21 cellular contexts compared by ENCODE assay signal in the genomic region with DNA sequence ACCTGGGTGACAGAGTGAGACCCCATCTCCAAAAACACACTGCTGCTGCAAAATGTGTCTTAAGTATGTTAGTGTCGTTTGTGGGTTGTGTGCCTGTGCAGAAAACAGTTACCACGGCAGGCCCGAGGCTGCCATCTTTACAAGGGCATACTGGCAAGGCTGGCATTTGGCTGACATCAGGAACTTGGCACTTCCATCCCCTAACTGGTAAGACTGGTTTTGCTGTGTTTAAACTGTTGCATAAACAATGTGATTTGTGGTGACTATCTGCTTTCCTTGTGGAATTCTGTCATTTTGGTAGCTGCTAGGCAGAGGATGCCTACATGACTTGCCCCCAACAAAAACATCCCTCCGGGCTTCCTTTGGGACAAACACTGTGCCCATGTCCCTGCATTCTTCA. TPM values are rescaled to one million over a fixed set of nuclear protein-coding genes. Genes with fewer than 3 reads are reported as not detected.
DNase-seq lines count a peak whose midpoint lies in the region; ATAC-seq and TF ChIP-seq lines count a peak whose summit lies in the region.
"Had no signal": no experiment of that assay in that cellular context is flagged by ENCODE, and none has a peak within 500 bp of the region (broad histone marks: within the 10 kb centered on the region; RNA-seq: fewer than 3 reads in every experiment).

No MANE protein-coding gene starts in this region.

- peak overlapping the region in 2 of 10 experiments; percentile 39 to 56; a peak in 1 of 20 replicates for H3K4me3 ChIP-seq in BLaER1 treated with 17β-estradiol and CSF1 and Interleukin-3, amounts not matched to agents 10 nM and 100 nM
- no peak overlapping the region for H3K4me3 ChIP-seq in HCT116 (replicated peaks in 1 of 2; ENCODE audit: low read depth in 1 of 2, low read length in 2 of 2)
- H3K4me3 ChIP-seq in body of pancreas, result no peak overlapping the region
- no peak overlapping the region for H3K4me3 ChIP-seq in lung
- H3K4me3 ChIP-seq: GM23338, right atrium auricular region, SJSA1 had no signal

- intact Hi-C loops in HCT116 (cut with micrococcal nuclease), result no loop called here
- intact Hi-C loops in body of pancreas (cut with DNase I), result no loop called here

- H3K27ac ChIP-seq in BLaER1 treated with 17β-estradiol and CSF1 and Interleukin-3, amounts not matched to agents 10 nM and 100 nM, result peak overlapping the region in 7 of 11 experiments; percentile 61 to 79 (median 74); a peak in 12 of 22 replicates
- no peak overlapping the region for H3K27ac ChIP-seq in HCT116 (ENCODE audit: low read depth, low read length)
- H3K27ac ChIP-seq in body of pancreas, result peak overlapping the region; percentile 48 to 80 (median 66)
- H3K27ac ChIP-seq in lung (ENCODE audit: low read depth in 1 of 2, low read length in 1 of 2), result peak overlapping the region in 1 of 2 donors; percentile 64
- H3K27ac ChIP-seq: right atrium auricular region, SJSA1 had no signal

- H3K9me3 ChIP-seq in BLaER1 treated with 17β-estradiol and CSF1 and Interleukin-3, amounts not matched to agents 10 nM and 100 nM (replicated peaks in 1 of 11), result peaks cover 21 to 42% (median 31%) of the 10 kb centered on the region in 11 experiments
- H3K9me3 ChIP-seq in HCT116 (ENCODE audit: control insufficient read depth in 1 of 2, insufficient read depth in 1 of 2, low read depth in 1 of 2, low read length in 2 of 2), result no peaks in the 10 kb centered on the region
- no peaks in the 10 kb centered on the region for H3K9me3 ChIP-seq in body of pancreas
- peaks cover 0 to 2% of the 10 kb centered on the region in 2 donors for H3K9me3 ChIP-seq in lung (ENCODE audit: control insufficient read depth in 2 of 2, insufficient read depth in 1 of 2, low read length in 1 of 2)
- H3K9me3 ChIP-seq: right atrium auricular region, SJSA1 had no signal

- H3K36me3 ChIP-seq in BLaER1 treated with 17β-estradiol and CSF1 and Interleukin-3, amounts not matched to agents 10 nM and 100 nM, result peaks cover 0 to 43% (median 23%) of the 10 kb centered on the region in 11 experiments; a peak in 17 of 22 replicates
- H3K36me3 ChIP-seq in HCT116 (ENCODE audit: control insufficient read depth in 1 of 2, insufficient read depth in 2 of 2, low read length in 2 of 2), result no peaks in the 10 kb centered on the region
- no peaks in the 10 kb centered on the region for H3K36me3 ChIP-seq in body of pancreas (replicated peaks in 1 of 2; ENCODE audit: insufficient read depth in 1 of 2, low read depth in 2 of 2)
- H3K36me3 ChIP-seq in lung (ENCODE audit: control insufficient read depth in 2 of 2, insufficient read depth in 2 of 2, low read length in 2 of 2), result no peaks in the 10 kb centered on the region
- H3K36me3 ChIP-seq: right atrium auricular region, SJSA1 had no signal

- H3K9ac ChIP-seq in BLaER1 treated with 17β-estradiol and CSF1 and Interleukin-3, amounts not matched to agents 10 nM and 100 nM, result peak overlapping the region in 1 of 11 experiments; percentile 56; a peak in 2 of 22 replicates
- no peak overlapping the region for H3K9ac ChIP-seq in HCT116 (ENCODE audit: low read length)

- no peak for TF ChIP-seq POLR2A in HCT116 (IDR thresholded peaks at IDR 0.05; ENCODE audit: borderline replicate concordance, extremely low read depth, insufficient read depth, insufficient read length)
- peak in 1 of 3 donors; percentile 41 for TF ChIP-seq POLR2A in body of pancreas (IDR thresholded peaks at IDR 0.05)

- 15 to 27% methylated on average over 4 of the region's 4 CpGs for WGBS in body of pancreas, 2 donors
- WGBS in lung, 2 donors, result 80 to 82% methylated on average over 4 of the region's 4 CpGs

- peaks cover 21 to 36% (median 30%) of the 10 kb centered on the region in 10 experiments for H3K4me1 ChIP-seq in BLaER1 treated with 17β-estradiol and CSF1 and Interleukin-3, amounts not matched to agents 10 nM and 100 nM
- H3K4me1 ChIP-seq in HCT116 (ENCODE audit: control insufficient read depth in 1 of 2, insufficient read depth in 2 of 2, low read length in 2 of 2) (peaks cover 5 to 7% of the 10 kb centered on the region in 2 experiments; a peak in 2 of 4 replicates), body of pancreas (peaks cover 55% of the 10 kb centered on the region), lung (ENCODE audit: control insufficient read depth in 2 of 2, insufficient read depth in 2 of 2, low read length in 2 of 2) (peaks cover 0 to 7% of the 10 kb centered on the region in 2 donors)
- H3K4me1 ChIP-seq: right atrium auricular region had no signal

- H4K20me1 ChIP-seq in BLaER1 treated with 17β-estradiol and CSF1 and Interleukin-3, amounts not matched to agents 10 nM and 100 nM, result no peaks in the 10 kb centered on the region
- no peaks in the 10 kb centered on the region for H4K20me1 ChIP-seq in HCT116 (ENCODE audit: insufficient read depth)

- no peak for TF ChIP-seq RAD21 in HCT116 (IDR thresholded peaks at IDR 0.05; ENCODE audit: low read depth)

- H3K79me2 ChIP-seq in HCT116 (ENCODE audit: insufficient read depth, low read length), result no peaks in the 10 kb centered on the region

- no peaks in the 10 kb centered on the region for H3K9me2 ChIP-seq in HCT116 (ENCODE audit: insufficient read depth)

- ATAC-seq in HCT116 (no peak), body of pancreas (peak; percentile 89), lung (ENCODE audit: insufficient read depth, low FRiP score) (peak; percentile 13), HG02678 (IDR thresholded peaks at IDR 0.05; ENCODE audit: unreplicated experiment) (no peak), GM21576 (IDR thresholded peaks at IDR 0.05; ENCODE audit: unreplicated experiment) (no peak)
- ATAC-seq: GM23338, T-helper 17 cell had no signal

- H2AFZ ChIP-seq in HCT116 (ENCODE audit: low read depth, low read length, poor library complexity, severe bottlenecking), result no peak overlapping the region
- H2AFZ ChIP-seq: GM23338 had no signal

- H3K27me3 ChIP-seq in BLaER1 treated with 17β-estradiol and CSF1 and Interleukin-3, amounts not matched to agents 10 nM and 100 nM, result no peaks in the 10 kb centered on the region
- H3K27me3 ChIP-seq in HCT116 (ENCODE audit: insufficient read depth, low read length) (no peaks in the 10 kb centered on the region), body of pancreas (no peaks in the 10 kb centered on the region), lung (ENCODE audit: control insufficient read depth, insufficient read depth) (no peaks in the 10 kb centered on the region)
- H3K27me3 ChIP-seq: right atrium auricular region, SJSA1 had no signal

- CTCF ChIA-PET in HCT116 (lab: Charles Lee), result no interaction called here
- CTCF ChIA-PET in HEK293T (lab: Yijun Ruan, JAX), result no interaction called here

- peak overlapping the region in 8 of 11 experiments; percentile 53 to 85 (median 72); a peak in 13 of 22 replicates for H3K4me2 ChIP-seq in BLaER1 treated with 17β-estradiol and CSF1 and Interleukin-3, amounts not matched to agents 10 nM and 100 nM
- H3K4me2 ChIP-seq in HCT116 (ENCODE audit: low read length), result no peak overlapping the region
- H3K4me2 ChIP-seq: GM23338 had no signal

- BruUV-seq in HCT116 (replicated peaks; lab: Mats Ljungman, UMichigan), result no TSS peak

- RAD21 ChIA-PET in HCT116 (lab: Charles Lee; ENCODE audit: low non-redundant PET in 1 of 2, low total read pairs in 2 of 2, uncharacterized antibody in 2 of 2, unreplicated experiment in 2 of 2), result no interaction called here

- no peak for DNase-seq in HCT116 (ENCODE audit: low read depth, low spot score)
- peak; percentile 82 to 89 (median 86) for DNase-seq in body of pancreas
- peak; percentile 49 for DNase-seq in lung (ENCODE audit: low spot score)
- no peak for DNase-seq in NCI-H1930 (lab: John Stamatoyannopoulos, UW)
- no peak for DNase-seq in HEK293T (ENCODE audit: extremely low spot score)
- DNase-seq: activated CD4-positive, CD25-positive, alpha-beta regulatory T cell; activated naive CD4-positive, alpha-beta T cell treated with anti-CD3 and anti-CD28 coated beads, Interleukin-2, amount 50 U/mL, for 16 hours; activated T-cell treated with anti-CD3 and anti-CD28 coated beads, Interleukin-2, amount 50 U/mL, for 48 hours; aorta; CD8-positive, alpha-beta memory T cell; cerebellar nuclear complex; IMR-90; NCI-H524; occipital lobe; T-helper 17 cell had no signal

- POLR2A ChIA-PET in HCT116 (lab: Charles Lee) (interaction anchor here (1.0 kb wide), 1 partner anchor 13 kb away, joined by 4 read pairs; a partner anchor contains a TSS), HEK293T (lab: Yijun Ruan, JAX) (interaction anchor here (4.1 kb wide), 1 partner anchor 12 kb away, joined by 29 read pairs; a partner anchor contains a TSS)

- TF ChIP-seq CTCF in HCT116 (IDR thresholded peaks at IDR 0.05 in 2 of 3, conservative IDR thresholded peaks at IDR 0.05 in 1 of 3; ENCODE audit: borderline replicate concordance in 1 of 3, insufficient read depth in 1 of 3, low read depth in 2 of 3, low read length in 2 of 3), result no peak
- no peak for TF ChIP-seq CTCF in body of pancreas (IDR thresholded peaks at IDR 0.05)
- no peak for TF ChIP-seq CTCF in lung (IDR thresholded peaks at IDR 0.05; ENCODE audit: control extremely low read depth, extremely low read depth)

TF ChIP-seq in HCT116, 20 proteins besides CTCF, POLR2A, EP300 and RAD21 (continues in another document):
- TF ChIP-seq JUND (IDR thresholded peaks at IDR 0.05) (no peak), EZH2 (IDR thresholded peaks at IDR 0.05) (no peak), ELF1 (IDR thresholded peaks at IDR 0.05; ENCODE audit: borderline replicate concordance, low read depth) (no peak), ZFX (IDR thresholded peaks at IDR 0.05) (0 out of 2 replicates have a peak, but pooled peaks have one; percentile 8)

TF ChIP-seq in HEK293T, 16 proteins besides CTCF, POLR2A, EP300 and RAD21:
- TF ChIP-seq FOXA1 (IDR thresholded peaks at IDR 0.05) (no peak), SP1 (IDR thresholded peaks at IDR 0.05) (no peak), LEF1 (IDR thresholded peaks at IDR 0.05; ENCODE audit: borderline replicate concordance) (no peak), ZNF384 (IDR thresholded peaks at IDR 0.05) (no peak), NFRKB (IDR thresholded peaks at IDR 0.05) (no peak), BHLHE40 (IDR thresholded peaks at IDR 0.05; ENCODE audit: borderline replicate concordance) (no peak), ELF4 (IDR thresholded peaks at IDR 0.05) (no peak), CTBP1 (IDR thresholded peaks at IDR 0.05; ENCODE audit: borderline replicate concordance) (no peak), FOXK2 (IDR thresholded peaks at IDR 0.05) (no peak), L3MBTL2 (conservative IDR thresholded peaks at IDR 0.05) (no peak)

RNA-seq across cellular contexts. Expression of a gene that starts 12.3 kb away (rescaled TPM):
- total RNA-seq in HCT116 (2021; ENCODE audit: unreplicated experiment) (2.9 TPM), body of pancreas (1 to 10 TPM; 2.0 to 2.1 TPM), lung (1 to 10 TPM; 2.9 to 4.6 TPM)
- 1.8 TPM in 2 replicates for polyA plus RNA-seq in HCT116 (2012)
- under 1 TPM; 0.48 to 0.71 TPM for polyA plus RNA-seq in lung

RNA-seq across cellular contexts. Expression of a gene that starts 13.2 kb away (rescaled TPM):
- 29.9 TPM for total RNA-seq in HCT116 (2021; ENCODE audit: unreplicated experiment)
- polyA plus RNA-seq in HCT116 (2012), result 90.0 and 122 TPM in 2 replicates
- total RNA-seq in body of pancreas, result 10 to 100 TPM; 10.1 to 22.4 TPM
- total RNA-seq in lung, result 10 to 100 TPM; 11.0 to 48.0 TPM
- 10 to 100 TPM in 1 of 2 donors, 1 to 10 TPM in 1; 9.7 to 17.9 TPM for polyA plus RNA-seq in lung

RNA-seq across cellular contexts. Expression of a gene that starts 42.3 kb away (rescaled TPM):
- total RNA-seq in HCT116 (2021; ENCODE audit: unreplicated experiment) (29.4 TPM), body of pancreas (10 to 100 TPM; 14.8 to 18.5 TPM), lung (10 to 100 TPM; 26.2 to 48.8 TPM)
- 25.7 and 32.2 TPM in 2 replicates for polyA plus RNA-seq in HCT116 (2012)
- polyA plus RNA-seq in lung, result 10 to 100 TPM; 13.6 to 17.7 TPM

Comparison
In these comparisons a context has a peak if more than half of its experiments do, and no peak if none do; other contexts are left out.
1. ATAC-seq: peak in body of pancreas (single experiment) and lung (single experiment); none in HCT116 (single experiment), HG02678 (single experiment) and GM21576 (single experiment).
2. DNase-seq: peak in body of pancreas (4 of 4) and lung (single experiment); none in HCT116 (single experiment), NCI-H1930 (0 of 2) and HEK293T (single experiment).